Comparison of ENCODE assay signal across 16 cellular contexts in genomic region chr18:78770149-78771139, GRCh38.
DNase-seq lines count a peak whose midpoint lies in the region; ATAC-seq lines count a peak whose summit lies in the region.
"Had no signal": no experiment of that assay in that cellular context is flagged by ENCODE, and none has a peak within 500 bp of the region (broad histone marks: within the 10 kb centered on the region; RNA-seq: fewer than 3 reads in every experiment).

No MANE protein-coding gene starts in this region.

- DNase-seq in COR-L47 (lab: John Stamatoyannopoulos, UW), result peak; percentile 65
- DNase-seq in NCI-H1092 treated with DMSO at 0.1 percent for 48 hours (lab: John Stamatoyannopoulos, UW), result peak; percentile 82
- peak; percentile 58 for DNase-seq in NCI-H510A treated with DMSO at 0.1 percent for 48 hours (lab: John Stamatoyannopoulos, UW)
- DNase-seq in iPS-NIHi7 (ENCODE audit: extremely low spot score), result peak; percentile 66
- DNase-seq in activated CD4-positive, alpha-beta T cell treated with anti-CD3 and anti-CD28 coated beads for 48 hours, result no peak
- DNase-seq: aorta, immature natural killer cell, left lung, natural killer cell, SK-N-SH, T1000, testis had no signal

- ATAC-seq in GM19324 (IDR thresholded peaks at IDR 0.05; ENCODE audit: low FRiP score, unreplicated experiment) (no peak), HG03025 (IDR thresholded peaks at IDR 0.05; ENCODE audit: low FRiP score, unreplicated experiment) (no peak), GM21447 (IDR thresholded peaks at IDR 0.05; ENCODE audit: unreplicated experiment) (no peak)
- ATAC-seq: activated naive CD4-positive, alpha-beta T cell treated with anti-CD3 and anti-CD28 coated beads, Interleukin-2, amount 50 U/mL, for 72 hours; left lung; natural killer cell had no signal
